12 cellular contexts compared by ENCODE assay signal in genomic region chr2:13652531-13653313, GRCh38.
DNase-seq lines count a peak whose midpoint lies in the region; ATAC-seq, FAIRE-seq and TF ChIP-seq lines count a peak whose summit lies in the region.
"Had no signal": no experiment of that assay in that cellular context is flagged by ENCODE, and none has a peak within 500 bp of the region (broad histone marks: within the 10 kb centered on the region; RNA-seq: fewer than 3 reads in every experiment).

No MANE protein-coding gene starts in this region.

- CTCF ChIA-PET in MCF 10A (lab: Yijun Ruan, JAX) = no interaction called here

- ATAC-seq in lower lobe of right lung (no peak), GM21423 (IDR thresholded peaks at IDR 0.05; ENCODE audit: unreplicated experiment) (no peak)

- no peak overlapping the region for H3K4me3 Mint-ChIP-seq in MCF 10A (ENCODE audit: unreplicated experiment)
- H3K4me3 Mint-ChIP-seq: brain had no signal

- no peaks in the 10 kb centered on the region for H3K27me3 Mint-ChIP-seq in MCF 10A (ENCODE audit: insufficient read depth, unreplicated experiment)
- H3K27me3 Mint-ChIP-seq: brain had no signal

- WGBS in spleen, 5 donors = 55 to 67% (median 63%) methylated on average over 2 of the region's 2 CpGs

- H3K9me3 ChIP-seq in breast epithelium (peaks cover 3 to 10% of the 10 kb centered on the region in 2 donors), spleen (peaks cover 0 to 29% (median 19%) of the 10 kb centered on the region in 8 donors), lower lobe of right lung (peaks cover 3% of the 10 kb centered on the region)
- H3K9me3 ChIP-seq: ovary had no signal

- peaks cover 31% of the 10 kb centered on the region for H3K4me1 Mint-ChIP-seq in MCF 10A (ENCODE audit: insufficient read depth, unreplicated experiment)

- H3K4me1 ChIP-seq in breast epithelium (no peaks in the 10 kb centered on the region), spleen (no peaks in the 10 kb centered on the region), lower lobe of right lung (no peaks in the 10 kb centered on the region)

- no TSS peak for BruUV-seq in MCF 10A (replicated peaks; lab: Mats Ljungman, UMichigan)

- peak; percentile 72 for DNase-seq in MCF 10A (ENCODE audit: unreplicated experiment)
- no peak for DNase-seq in breast epithelium (ENCODE audit: low spot score in 2 of 2)
- peak; percentile 7 for DNase-seq in Jurkat, Clone E6-1 (ENCODE audit: low read depth, low spot score)
- peak; percentile 89 for DNase-seq in bronchial epithelial cell (ENCODE audit: low read depth)
- no peak for DNase-seq in hypothalamus (lab: John Stamatoyannopoulos, UW)
- DNase-seq in spleen = no peak
- DNase-seq in lower lobe of right lung = no peak
- DNase-seq: activated CD4-positive, alpha-beta T cell treated with anti-CD3 and anti-CD28 coated beads for 1 hour; ovary had no signal

- TF ChIP-seq CTCF in MCF 10A (IDR thresholded peaks at IDR 0.05; ENCODE audit: unreplicated experiment) = no peak
- no peak for TF ChIP-seq CTCF in breast epithelium (IDR thresholded peaks at IDR 0.05)
- no peak for TF ChIP-seq CTCF in bronchial epithelial cell (IDR thresholded peaks at IDR 0.05; ENCODE audit: insufficient read depth, low read length, severe bottlenecking)
- no peak for TF ChIP-seq CTCF in spleen (IDR thresholded peaks at IDR 0.05 in 8 of 11, conservative IDR thresholded peaks at IDR 0.05 in 3 of 11)
- no peak for TF ChIP-seq CTCF in lower lobe of right lung (IDR thresholded peaks at IDR 0.05)

- no peaks in the 10 kb centered on the region for H3K36me3 Mint-ChIP-seq in MCF 10A (ENCODE audit: insufficient read depth, unreplicated experiment)
- H3K36me3 Mint-ChIP-seq: brain had no signal

- H3K9me3 Mint-ChIP-seq in MCF 10A (ENCODE audit: unreplicated experiment) = no peaks in the 10 kb centered on the region

- H3K27ac ChIP-seq in breast epithelium = no peak overlapping the region
- H3K27ac ChIP-seq in spleen = no peak overlapping the region
- no peak overlapping the region for H3K27ac ChIP-seq in lower lobe of right lung
- H3K27ac ChIP-seq: C4-2B, ovary had no signal

- H3K4me3 ChIP-seq in breast epithelium (no peak overlapping the region), bronchial epithelial cell (ENCODE audit: low read depth, low read length) (no peak overlapping the region), spleen (no peak overlapping the region), lower lobe of right lung (no peak overlapping the region)
- no peak overlapping the region for H3K4me3 ChIP-seq in Jurkat, Clone E6-1 (ENCODE audit: low read length)
- H3K4me3 ChIP-seq: ovary had no signal

- H3K27ac Mint-ChIP-seq in MCF 10A (ENCODE audit: low read depth, unreplicated experiment) = peak overlapping the region; percentile 69
- H3K27ac Mint-ChIP-seq: brain had no signal

- POLR2A ChIA-PET in MCF 10A (lab: Yijun Ruan, JAX) = no interaction called here

- no peak for FAIRE-seq in bronchial epithelial cell (lab: Jason Lieb, UNC)

- H3K36me3 ChIP-seq in breast epithelium (no peaks in the 10 kb centered on the region), bronchial epithelial cell (ENCODE audit: control insufficient read depth, insufficient read depth, low read length) (no peaks in the 10 kb centered on the region), spleen (no peaks in the 10 kb centered on the region), lower lobe of right lung (no peaks in the 10 kb centered on the region)
- H3K36me3 ChIP-seq: ovary had no signal

- intact Hi-C loops in MCF 10A (cut with micrococcal nuclease) = no loop called here
- intact Hi-C loops in breast epithelium (cut with DNase I; ENCODE audit: low total_unique reads) = no loop called here
- intact Hi-C loops in spleen (cut with DNase I; ENCODE audit: low total_unique reads) = no loop called here
- intact Hi-C loops in lower lobe of right lung (cut with DNase I) = no loop called here

- TF ChIP-seq POLR2A in breast epithelium (IDR thresholded peaks at IDR 0.05) (no peak), spleen (IDR thresholded peaks at IDR 0.05) (no peak)

- H3K27me3 ChIP-seq in breast epithelium (no peaks in the 10 kb centered on the region), bronchial epithelial cell (ENCODE audit: control insufficient read depth, insufficient read depth, low read length) (no peaks in the 10 kb centered on the region), spleen (replicated peaks in 1 of 7) (no peaks in the 10 kb centered on the region), lower lobe of right lung (ENCODE audit: low read depth) (no peaks in the 10 kb centered on the region)
- H3K27me3 ChIP-seq: ovary had no signal

Comparison
In these comparisons a context has a peak if more than half of its experiments do, and no peak if none do; other contexts are left out.
1. DNase-seq: peak in MCF 10A (single experiment), Jurkat, Clone E6-1 (single experiment) and bronchial epithelial cell (single experiment); none in breast epithelium (0 of 2), hypothalamus (0 of 51), spleen (single experiment) and lower lobe of right lung (single experiment).